ENCODE assay signal across 7 cellular contexts in genomic region chr6:38493929-38494547, GRCh38.
DNase-seq lines count a peak whose midpoint lies in the region; ATAC-seq and TF ChIP-seq lines count a peak whose summit lies in the region.

No MANE protein-coding gene starts in this region.

- no peak overlapping the region for H3K27ac ChIP-seq in left lung

- no peaks in the 10 kb centered on the region for H3K27me3 Mint-ChIP-seq in chondrocyte (ENCODE audit: low read depth)

- no peaks in the 10 kb centered on the region for H3K36me3 ChIP-seq in left lung

- no peaks in the 10 kb centered on the region for H3K36me3 Mint-ChIP-seq in chondrocyte (ENCODE audit: low read depth)

- peaks cover 17% of the 10 kb centered on the region for H3K4me1 Mint-ChIP-seq in chondrocyte (ENCODE audit: low read depth)

- TF ChIP-seq CTCF in GM12874 (IDR thresholded peaks at IDR 0.05; ENCODE audit: insufficient read depth, low read depth, low read length): peak; percentile 56; the same call in 1 of the 2 replicates
- peak; percentile 98 for TF ChIP-seq CTCF in chondrocyte (IDR thresholded peaks at IDR 0.05)
- peak; percentile 81 to 88 for TF ChIP-seq CTCF in left lung (IDR thresholded peaks at IDR 0.05)

- H3K9me3 Mint-ChIP-seq in chondrocyte (ENCODE audit: low read depth): no peaks in the 10 kb centered on the region

- no peak overlapping the region for H3K27ac Mint-ChIP-seq in chondrocyte (ENCODE audit: unreplicated experiment)

- no peaks in the 10 kb centered on the region for H3K9me3 ChIP-seq in left lung

- no peaks in the 10 kb centered on the region for H3K27me3 ChIP-seq in left lung

- no peak overlapping the region for H3K4me3 ChIP-seq in left lung

- no peaks in the 10 kb centered on the region for H3K4me1 ChIP-seq in left lung

- peak; percentile 77 for ATAC-seq in left lung

- no peak overlapping the region for H3K4me3 Mint-ChIP-seq in chondrocyte (ENCODE audit: unreplicated experiment)

- intact Hi-C loops in left lung (cut with DNase I): no loop called here

- peak; percentile 28 for DNase-seq in NCI-H2107 treated with DMSO at 0.1 percent for 48 hours (lab: John Stamatoyannopoulos, UW; ENCODE audit: unreplicated experiment)
- peak; percentile 65 for DNase-seq in activated CD4-positive, CD25-positive, alpha-beta regulatory T cell treated with anti-CD3 and anti-CD28 coated beads, Interleukin-2, amount 50 U/mL, for 16 hours (ENCODE audit: low read depth, low spot score)
- DNase-seq in chondrocyte (ENCODE audit: low spot score): no peak
- DNase-seq in left lung: peak in 1 of 2 donors; percentile 51
- DNase-seq in stimulated activated CD4-positive, alpha-beta T cell treated with anti-CD3 and anti-CD28 coated beads, Interleukin-4, amount 100 ng/mL, for 48 hours (ENCODE audit: low read depth in 2 of 2): peak; percentile 68 to 82
- DNase-seq in D341Med (ENCODE audit: low spot score): no peak

Comparison
In these comparisons a context has a peak if more than half of its experiments do, and no peak if none do; other contexts are left out.
1. DNase-seq: peak in NCI-H2107 treated with DMSO at 0.1 percent for 48 hours (single experiment), activated CD4-positive, CD25-positive, alpha-beta regulatory T cell treated with anti-CD3 and anti-CD28 coated beads, Interleukin-2, amount 50 U/mL, for 16 hours (single experiment) and stimulated activated CD4-positive, alpha-beta T cell treated with anti-CD3 and anti-CD28 coated beads, Interleukin-4, amount 100 ng/mL, for 48 hours (2 of 2); none in chondrocyte (single experiment) and D341Med (single experiment).
2. Peak in every context shown above with its lines, with median percentiles within 50 percentile points of each other: CTCF ChIP-seq.